ENCODE assay signal across 12 cellular contexts in genomic region chr1:205633421-205633976, GRCh38. TPM values are rescaled to one million over a fixed set of nuclear protein-coding genes. Genes with fewer than 3 reads are reported as not detected.
DNase-seq lines count a peak whose midpoint lies in the region; ATAC-seq and TF ChIP-seq lines count a peak whose summit lies in the region.
"Had no signal": no experiment of that assay in that cellular context is flagged by ENCODE, and none has a peak within 500 bp of the region (broad histone marks: within the 10 kb centered on the region; RNA-seq: fewer than 3 reads in every experiment).

No MANE protein-coding gene starts in this region.

- H3K23ac ChIP-seq in neuronal stem cell (ENCODE audit: low read depth, low read length, poor library complexity), result no peak overlapping the region

- POLR2A ChIA-PET in GM10248 (lab: Yijun Ruan, JAX), result no interaction called here

- no peaks in the 10 kb centered on the region for H3K79me1 ChIP-seq in neuronal stem cell (ENCODE audit: low read depth, low read length)

- peaks cover 4% of the 10 kb centered on the region for H3K27me3 Mint-ChIP-seq in type B pancreatic cell

- TF ChIP-seq CTCF in left ventricle myocardium inferior (IDR thresholded peaks at IDR 0.05; ENCODE audit: borderline replicate concordance), result no peak
- no peak for TF ChIP-seq CTCF in ascending aorta (IDR thresholded peaks at IDR 0.05)
- no peak for TF ChIP-seq CTCF in foreskin keratinocyte (conservative IDR thresholded peaks at IDR 0.05)
- TF ChIP-seq CTCF in type B pancreatic cell (conservative IDR thresholded peaks at IDR 0.05), result no peak
- TF ChIP-seq CTCF in GM10248 (IDR thresholded peaks at IDR 0.05; ENCODE audit: control extremely low read depth, extremely low read depth, low read depth, missing control alignments), result no peak

- H3K4me3 Mint-ChIP-seq in type B pancreatic cell, result peak overlapping the region; percentile 95

- H3K4me1 Mint-ChIP-seq in type B pancreatic cell (ENCODE audit: unreplicated experiment), result peaks cover 28% of the 10 kb centered on the region

- no peak overlapping the region for H2BK15ac ChIP-seq in neuronal stem cell (ENCODE audit: low read length)

- H3K27me3 ChIP-seq in left ventricle myocardium inferior (ENCODE audit: low read depth), result no peaks in the 10 kb centered on the region
- H3K27me3 ChIP-seq in ascending aorta, result no peaks in the 10 kb centered on the region
- H3K27me3 ChIP-seq in foreskin keratinocyte, result no peaks in the 10 kb centered on the region
- no peaks in the 10 kb centered on the region for H3K27me3 ChIP-seq in neuronal stem cell (ENCODE audit: control insufficient read depth in 3 of 3, insufficient read depth in 3 of 3, low read depth in 1 of 3, low read length in 3 of 3)
- H3K27me3 ChIP-seq: spleen had no signal

- H2BK5ac ChIP-seq in neuronal stem cell (ENCODE audit: low read length), result no peak overlapping the region

- H3K27ac ChIP-seq in left ventricle myocardium inferior (replicated peaks), result peak overlapping the region; percentile 96
- peak overlapping the region; percentile 97 to 98 for H3K27ac ChIP-seq in ascending aorta
- no peak overlapping the region for H3K27ac ChIP-seq in foreskin keratinocyte
- H3K27ac ChIP-seq in neuronal stem cell (replicated peaks; ENCODE audit: low read length), result no peak overlapping the region

- DNase-seq in left ventricle myocardium inferior (no peak), Right ventricle myocardium inferior (ENCODE audit: missing footprints) (no peak), ascending aorta (ENCODE audit: low spot score in 2 of 2) (no peak), foreskin keratinocyte (peak; percentile 42 to 65), type B pancreatic cell (ENCODE audit: extremely low spot score, unreplicated experiment) (no peak), GM10248 (ENCODE audit: extremely low spot score) (no peak), neuronal stem cell (ENCODE audit: low spot score) (no peak)
- DNase-seq: AML-193, head of caudate nucleus, NCI-H82, spleen had no signal

- no peak overlapping the region for H2BK12ac ChIP-seq in neuronal stem cell (ENCODE audit: low read length)

- H3K4me3 ChIP-seq in left ventricle myocardium inferior (no peak overlapping the region), ascending aorta (peak overlapping the region in 1 of 2 donors; percentile 90), neuronal stem cell (ENCODE audit: low read length in 2 of 2) (no peak overlapping the region)

- H3K9me3 Mint-ChIP-seq in type B pancreatic cell, result no peaks in the 10 kb centered on the region

- WGBS in neuronal stem cell (ENCODE audit: extremely low coverage in 2 of 2, insufficient read length in 2 of 2, insufficient replicate concordance in 1 of 2), 2 donors, result no CpG with 5 or more reads among the region's 6 CpGs

- H3K4me2 ChIP-seq in neuronal stem cell (ENCODE audit: insufficient read depth, low read length, poor library complexity, severe bottlenecking), result no peak overlapping the region

- intact Hi-C loops in left ventricle myocardium inferior (cut with micrococcal nuclease), result loop anchor here (5.0 kb wide), 1 partner anchor 41 kb away; no protein-coding TSS in a partner anchor
- intact Hi-C loops in Right ventricle myocardium inferior (cut with DNase I), result loop anchor here (2.0 to 5.0 kb wide), 2 partner anchors 105 to 146 kb away; no protein-coding TSS in a partner anchor
- intact Hi-C loops in ascending aorta (cut with DNase I), result loop anchor here (1.0 to 10.0 kb wide), 4 partner anchors 47 to 281 kb away; partner anchors contain the start of gene SLC45A3

- H2AK5ac ChIP-seq in neuronal stem cell (ENCODE audit: low read depth, low read length), result no peak overlapping the region

- H2BK120ac ChIP-seq in neuronal stem cell (ENCODE audit: low read depth, low read length), result no peak overlapping the region

- no peak overlapping the region for H3K18ac ChIP-seq in neuronal stem cell (ENCODE audit: low read length)

- H3K14ac ChIP-seq in neuronal stem cell (ENCODE audit: low read length), result no peak overlapping the region

- H3K27ac Mint-ChIP-seq in type B pancreatic cell, result no peak overlapping the region

- ATAC-seq in Right ventricle myocardium inferior (no peak), foreskin keratinocyte (no peak), HG02840 (IDR thresholded peaks at IDR 0.05; ENCODE audit: low FRiP score, unreplicated experiment) (no peak)

- H3K36me3 ChIP-seq in left ventricle myocardium inferior, result no peaks in the 10 kb centered on the region
- no peaks in the 10 kb centered on the region for H3K36me3 ChIP-seq in ascending aorta
- peaks cover 0 to 1% of the 10 kb centered on the region in 2 donors for H3K36me3 ChIP-seq in neuronal stem cell (replicated peaks in 1 of 2; ENCODE audit: control insufficient read depth in 2 of 2, insufficient read depth in 2 of 2, low read length in 2 of 2)

- H3K4me1 ChIP-seq in left ventricle myocardium inferior (peaks cover 50% of the 10 kb centered on the region), ascending aorta (peaks cover 0 to 30% of the 10 kb centered on the region in 2 donors), foreskin keratinocyte (peaks cover 20% of the 10 kb centered on the region), neuronal stem cell (ENCODE audit: control insufficient read depth in 2 of 2, insufficient read depth in 1 of 2, low read depth in 1 of 2, low read length in 2 of 2) (peaks cover 4 to 11% of the 10 kb centered on the region in 2 donors)

- H3K9ac ChIP-seq in neuronal stem cell (ENCODE audit: low read depth, low read length, poor library complexity), result no peak overlapping the region

- H4K8ac ChIP-seq in neuronal stem cell (ENCODE audit: low read depth, low read length), result no peak overlapping the region

- no peak overlapping the region for H2AFZ ChIP-seq in neuronal stem cell (ENCODE audit: low read length)

- H3K36me3 Mint-ChIP-seq in type B pancreatic cell, result no peaks in the 10 kb centered on the region

- no peak overlapping the region for H4K91ac ChIP-seq in neuronal stem cell (ENCODE audit: low read depth, low read length, poor library complexity)

- H3K9me3 ChIP-seq in left ventricle myocardium inferior (replicated peaks) (no peaks in the 10 kb centered on the region), ascending aorta (no peaks in the 10 kb centered on the region), neuronal stem cell (replicated peaks in 1 of 2; ENCODE audit: control insufficient read depth in 2 of 2, insufficient read depth in 1 of 2, low read depth in 1 of 2, low read length in 2 of 2) (no peaks in the 10 kb centered on the region)
- H3K9me3 ChIP-seq: spleen had no signal

- H3K4ac ChIP-seq in neuronal stem cell (ENCODE audit: low read length), result no peak overlapping the region

- CTCF ChIA-PET in GM10248 (lab: Yijun Ruan, JAX), result interaction anchor here (0.6 to 11.6 kb wide), 17 partner anchors 10 to 344 kb away, joined by 3 to 263 read pairs (median 6); no protein-coding TSS in a partner anchor

RNA-seq across cellular contexts. Expression of gene ELK4, which starts 1.7 kb away (rescaled TPM):
- total RNA-seq in left ventricle myocardium inferior (36.3 TPM), Right ventricle myocardium inferior (35.5 TPM), ascending aorta (23.7 TPM), foreskin keratinocyte (23.6 and 23.8 TPM in 2 replicates), type B pancreatic cell (ENCODE audit: low replicate concordance) (20.9 and 27.6 TPM in 2 replicates)
- 3.4 and 4.6 TPM in 2 replicates for polyA plus RNA-seq in foreskin keratinocyte
- polyA plus RNA-seq in neuronal stem cell (2013, experiment 1 of 2), result 15.5 TPM
- 15.7 TPM for polyA plus RNA-seq in neuronal stem cell (2013, experiment 2 of 2)

RNA-seq across cellular contexts. Expression of gene SLC45A3, which starts 46.8 kb away (rescaled TPM):
- total RNA-seq in left ventricle myocardium inferior, result 5.2 TPM
- total RNA-seq in Right ventricle myocardium inferior, result 6.5 TPM
- 3.4 TPM for total RNA-seq in ascending aorta
- total RNA-seq in foreskin keratinocyte, result 5.1 TPM in 2 replicates
- 3.9 and 4.4 TPM in 2 replicates for polyA plus RNA-seq in foreskin keratinocyte
- total RNA-seq in type B pancreatic cell (ENCODE audit: low replicate concordance), result 3.9 and 4.2 TPM in 2 replicates
- 8.4 TPM for polyA plus RNA-seq in neuronal stem cell (2013, experiment 1 of 2)
- polyA plus RNA-seq in neuronal stem cell (2013, experiment 2 of 2), result 8.6 TPM

Comparison
In these comparisons a context has a peak if more than half of its experiments do, and no peak if none do; other contexts are left out.
1. DNase-seq: peak in foreskin keratinocyte (2 of 2); none in left ventricle myocardium inferior (single experiment), Right ventricle myocardium inferior (single experiment), ascending aorta (0 of 2), type B pancreatic cell (single experiment), GM10248 (single experiment) and neuronal stem cell (single experiment).
2. H3K27ac ChIP-seq: peak in left ventricle myocardium inferior (single experiment) and ascending aorta (2 of 2); none in foreskin keratinocyte (single experiment) and neuronal stem cell (single experiment).